ENCODE assay signal across 2 cellular contexts in the genomic region with DNA sequence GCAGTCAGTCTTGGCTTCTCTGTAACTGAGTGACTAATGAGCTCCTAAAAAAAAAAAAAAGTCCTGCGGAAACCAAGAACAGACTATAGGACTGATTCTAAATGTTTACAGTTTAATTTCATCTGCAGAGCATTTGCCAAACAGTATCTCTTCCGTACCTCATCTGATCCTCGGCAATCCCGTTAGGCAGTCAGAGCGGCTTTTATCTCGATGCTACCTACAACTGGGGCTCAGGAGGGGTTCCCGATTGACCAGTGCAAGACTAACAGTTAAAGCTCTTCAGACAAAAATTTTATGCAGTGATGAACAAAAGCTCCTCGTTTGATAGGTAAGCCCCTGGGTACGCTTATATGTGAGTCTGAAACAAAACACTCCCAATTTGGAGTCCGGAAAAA.
TF ChIP-seq lines count a peak whose summit lies in the region.

No MANE protein-coding gene starts in this region.

TF ChIP-seq in HepG2, 621 proteins besides CTCF, POLR2A, EP300 and RAD21:
- TF ChIP-seq SMAD9 (CRISPR knock-in tag; IDR thresholded peaks at IDR 0.05): no peak
- TF ChIP-seq TBP (CRISPR knock-in tag; IDR thresholded peaks at IDR 0.05): no peak
- TF ChIP-seq, protein P1, sequence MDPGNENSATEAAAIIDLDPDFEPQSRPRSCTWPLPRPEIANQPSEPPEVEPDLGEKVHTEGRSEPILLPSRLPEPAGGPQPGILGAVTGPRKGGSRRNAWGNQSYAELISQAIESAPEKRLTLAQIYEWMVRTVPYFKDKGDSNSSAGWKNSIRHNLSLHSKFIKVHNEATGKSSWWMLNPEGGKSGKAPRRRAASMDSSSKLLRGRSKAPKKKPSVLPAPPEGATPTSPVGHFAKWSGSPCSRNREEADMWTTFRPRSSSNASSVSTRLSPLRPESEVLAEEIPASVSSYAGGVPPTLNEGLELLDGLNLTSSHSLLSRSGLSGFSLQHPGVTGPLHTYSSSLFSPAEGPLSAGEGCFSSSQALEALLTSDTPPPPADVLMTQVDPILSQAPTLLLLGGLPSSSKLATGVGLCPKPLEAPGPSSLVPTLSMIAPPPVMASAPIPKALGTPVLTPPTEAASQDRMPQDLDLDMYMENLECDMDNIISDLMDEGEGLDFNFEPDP (CRISPR knock-in tag; conservative IDR thresholded peaks at IDR 0.05): 0 out of 2 replicates have a peak, but pooled peaks have one; percentile 43
- TF ChIP-seq, protein P2, sequence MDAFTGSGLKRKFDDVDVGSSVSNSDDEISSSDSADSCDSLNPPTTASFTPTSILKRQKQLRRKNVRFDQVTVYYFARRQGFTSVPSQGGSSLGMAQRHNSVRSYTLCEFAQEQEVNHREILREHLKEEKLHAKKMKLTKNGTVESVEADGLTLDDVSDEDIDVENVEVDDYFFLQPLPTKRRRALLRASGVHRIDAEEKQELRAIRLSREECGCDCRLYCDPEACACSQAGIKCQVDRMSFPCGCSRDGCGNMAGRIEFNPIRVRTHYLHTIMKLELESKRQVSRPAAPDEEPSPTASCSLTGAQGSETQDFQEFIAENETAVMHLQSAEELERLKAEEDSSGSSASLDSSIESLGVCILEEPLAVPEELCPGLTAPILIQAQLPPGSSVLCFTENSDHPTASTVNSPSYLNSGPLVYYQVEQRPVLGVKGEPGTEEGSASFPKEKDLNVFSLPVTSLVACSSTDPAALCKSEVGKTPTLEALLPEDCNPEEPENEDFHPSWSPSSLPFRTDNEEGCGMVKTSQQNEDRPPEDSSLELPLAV (CRISPR knock-in tag; conservative IDR thresholded peaks at IDR 0.05; ENCODE audit: low read depth): no peak
- TF ChIP-seq ZKSCAN8 (CRISPR knock-in tag; IDR thresholded peaks at IDR 0.05; ENCODE audit: borderline replicate concordance): no peak
- 0 out of 2 replicates have a peak, but pooled peaks have one; percentile 6 for TF ChIP-seq ZNF816 (CRISPR knock-in tag; IDR thresholded peaks at IDR 0.05; ENCODE audit: borderline replicate concordance)

TF ChIP-seq in GM12891, 5 proteins besides CTCF, POLR2A, EP300 and RAD21:
- no peak for TF ChIP-seq TAF1 (IDR thresholded peaks at IDR 0.05; ENCODE audit: low read depth, low read length)
- no peak for TF ChIP-seq POU2F2 (IDR thresholded peaks at IDR 0.05; ENCODE audit: low read depth, low read length)
- no peak for TF ChIP-seq PAX5 (IDR thresholded peaks at IDR 0.05; ENCODE audit: insufficient read depth, low read length, severe bottlenecking)
- TF ChIP-seq POLR2AphosphoS5 (IDR thresholded peaks at IDR 0.05; ENCODE audit: low read depth, low read length): no peak
- TF ChIP-seq SPI1 (IDR thresholded peaks at IDR 0.05; ENCODE audit: low read depth, low read length): no peak
